ENCODE assay signal across 18 cellular contexts in genomic region chr1:213830371-213830770, GRCh38.
DNase-seq lines count a peak whose midpoint lies in the region; ATAC-seq and TF ChIP-seq lines count a peak whose summit lies in the region.
"Had no signal": no experiment of that assay in that cellular context is flagged by ENCODE, and none has a peak within 500 bp of the region (broad histone marks: within the 10 kb centered on the region; RNA-seq: fewer than 3 reads in every experiment).

No MANE protein-coding gene starts in this region.

- TF ChIP-seq POLR2A in esophagus muscularis mucosa (IDR thresholded peaks at IDR 0.05; ENCODE audit: low read depth) (no peak), erythroblast (IDR thresholded peaks at IDR 0.05; ENCODE audit: low read length) (no peak)

- H3K4me2 ChIP-seq in GM23338, result no peak overlapping the region
- H3K4me2 ChIP-seq: A549; BLaER1 treated with 17β-estradiol and CSF1 and Interleukin-3, amounts not matched to agents 10 nM and 100 nM had no signal

- H3F3A ChIP-seq in GM23338 (replicated peaks; ENCODE audit: low read depth), result no peaks in the 10 kb centered on the region

- H3K4me1 Mint-ChIP-seq in GM23338, result peaks cover 20% of the 10 kb centered on the region
- H3K4me1 Mint-ChIP-seq: B cell had no signal

- ATAC-seq in GM23338, result no peak; the same call in 1 of the 3 replicates
- no peak for ATAC-seq in left lung
- ATAC-seq: A549; CD8-positive, alpha-beta T cell had no signal

- no peak overlapping the region for H2AFZ ChIP-seq in GM23338

- TF ChIP-seq CTCF in GM23338 (conservative IDR thresholded peaks at IDR 0.05; ENCODE audit: low read depth in 2 of 2) (no peak), esophagus muscularis mucosa (IDR thresholded peaks at IDR 0.05) (no peak), left lung (IDR thresholded peaks at IDR 0.05) (no peak)

- no peak overlapping the region for H3K27ac Mint-ChIP-seq in GM23338
- H3K27ac Mint-ChIP-seq: B cell; CD4-positive, alpha-beta T cell; CD8-positive, alpha-beta T cell had no signal

- H3K9me3 ChIP-seq in NT2/D1 (ENCODE audit: insufficient read depth, low read length) (peaks cover 14% of the 10 kb centered on the region), esophagus muscularis mucosa (peaks cover 0 to 6% (median 0%) of the 10 kb centered on the region in 4 donors), left lung (peaks cover 0 to 5% of the 10 kb centered on the region in 2 donors)
- H3K9me3 ChIP-seq: A549 had no signal

- H3K9me2 ChIP-seq in GM23338 (ENCODE audit: insufficient read depth), result peaks cover 12% of the 10 kb centered on the region; the same call in 1 of the 2 replicates

- 81% methylated on average over 6 of the region's 6 CpGs for WGBS in esophagus muscularis mucosa

- H3K9me3 Mint-ChIP-seq in GM23338, result peaks cover 13% of the 10 kb centered on the region; the same call in 2 of the 3 replicates

- H3K27ac ChIP-seq in GM23338 (ENCODE audit: low read depth) (no peak overlapping the region), esophagus muscularis mucosa (replicated peaks in 1 of 4) (no peak overlapping the region), left lung (no peak overlapping the region), caudate nucleus (ENCODE audit: low read depth, low read length) (no peak overlapping the region)
- H3K27ac ChIP-seq: 22Rv1; A549; BLaER1 treated with 17β-estradiol and CSF1 and Interleukin-3, amounts not matched to agents 10 nM and 100 nM; C4-2B had no signal

- peaks cover 6% of the 10 kb centered on the region; the same call in 2 of the 3 replicates for H3K36me3 Mint-ChIP-seq in GM23338 (ENCODE audit: low read depth)
- H3K36me3 Mint-ChIP-seq: CD8-positive, alpha-beta T cell had no signal

- TF ChIP-seq EP300 in esophagus muscularis mucosa (IDR thresholded peaks at IDR 0.05), result no peak

- H3K4me3 Mint-ChIP-seq in GM23338, result no peak overlapping the region
- H3K4me3 Mint-ChIP-seq: B cell; CD4-positive, alpha-beta T cell; CD8-positive, alpha-beta T cell had no signal

- peaks cover 7% of the 10 kb centered on the region for H3K4me1 ChIP-seq in GM23338 (ENCODE audit: insufficient read depth)
- H3K4me1 ChIP-seq in NT2/D1 (ENCODE audit: insufficient read depth, insufficient read length), result no peaks in the 10 kb centered on the region
- no peaks in the 10 kb centered on the region for H3K4me1 ChIP-seq in esophagus muscularis mucosa
- no peaks in the 10 kb centered on the region for H3K4me1 ChIP-seq in left lung
- H3K4me1 ChIP-seq: A549; BLaER1 treated with 17β-estradiol and CSF1 and Interleukin-3, amounts not matched to agents 10 nM and 100 nM; Caco-2 had no signal

- peaks cover 1% of the 10 kb centered on the region for H3K27me3 Mint-ChIP-seq in GM23338 (ENCODE audit: insufficient read depth, low read depth, poor library complexity)
- H3K27me3 Mint-ChIP-seq: B cell; CD4-positive, alpha-beta T cell had no signal

- H3K27me3 ChIP-seq in GM23338 (ENCODE audit: insufficient read depth) (no peaks in the 10 kb centered on the region), NT2/D1 (ENCODE audit: insufficient read depth, insufficient read length) (no peaks in the 10 kb centered on the region), esophagus muscularis mucosa (no peaks in the 10 kb centered on the region), left lung (no peaks in the 10 kb centered on the region)
- H3K27me3 ChIP-seq: BLaER1 treated with 17β-estradiol and CSF1 and Interleukin-3, amounts not matched to agents 10 nM and 100 nM had no signal

- H3K9ac ChIP-seq in NT2/D1 (ENCODE audit: insufficient read length, low read depth), result no peak overlapping the region
- H3K9ac ChIP-seq: BLaER1 treated with 17β-estradiol and CSF1 and Interleukin-3, amounts not matched to agents 10 nM and 100 nM had no signal

- DNase-seq in GM23338 (ENCODE audit: low spot score) (peak; percentile 28), NT2/D1 (ENCODE audit: low read depth, low spot score) (peak; percentile 35), esophagus muscularis mucosa (ENCODE audit: extremely low spot score) (peak; percentile 45), erythroblast (lab: John Stamatoyannopoulos, UW) (no peak), left lung (no peak), caudate nucleus (lab: John Stamatoyannopoulos, UW) (no peak)
- DNase-seq: AML-193; Caco-2; Calu3; CD4-positive, alpha-beta T cell; CD8-positive, alpha-beta T cell; DMS79 treated with DMSO at 0.1 percent for 48 hours; GF-D8 had no signal

- H4K20me1 ChIP-seq in GM23338 (replicated peaks; ENCODE audit: insufficient read depth), result no peaks in the 10 kb centered on the region
- H4K20me1 ChIP-seq: BLaER1 treated with 17β-estradiol and CSF1 and Interleukin-3, amounts not matched to agents 10 nM and 100 nM had no signal

- no peak overlapping the region for H3K4me3 ChIP-seq in GM23338
- no peak overlapping the region for H3K4me3 ChIP-seq in NT2/D1 (ENCODE audit: insufficient read length, low read depth)
- no peak overlapping the region for H3K4me3 ChIP-seq in esophagus muscularis mucosa
- no peak overlapping the region for H3K4me3 ChIP-seq in left lung
- H3K4me3 ChIP-seq: A549; BLaER1 treated with 17β-estradiol and CSF1 and Interleukin-3, amounts not matched to agents 10 nM and 100 nM had no signal

- H3K36me3 ChIP-seq in GM23338 (ENCODE audit: insufficient read depth), result no peaks in the 10 kb centered on the region; the same call in 1 of the 2 replicates
- no peaks in the 10 kb centered on the region for H3K36me3 ChIP-seq in NT2/D1 (ENCODE audit: insufficient read depth, insufficient read length, low read length)
- no peaks in the 10 kb centered on the region for H3K36me3 ChIP-seq in esophagus muscularis mucosa
- no peaks in the 10 kb centered on the region for H3K36me3 ChIP-seq in left lung
- H3K36me3 ChIP-seq: BLaER1 treated with 17β-estradiol and CSF1 and Interleukin-3, amounts not matched to agents 10 nM and 100 nM had no signal

- H3K79me2 ChIP-seq in GM23338 (replicated peaks; ENCODE audit: insufficient read depth), result no peaks in the 10 kb centered on the region

- intact Hi-C loops in esophagus muscularis mucosa (cut with DNase I), result no loop called here
- intact Hi-C loops in left lung (cut with DNase I), result no loop called here

TF ChIP-seq in GM23338, 12 proteins besides CTCF, POLR2A, EP300 and RAD21:
- TF ChIP-seq JUNB (IDR thresholded peaks at IDR 0.05; ENCODE audit: unreplicated experiment) (no peak), CREB1 (CRISPR knock-in tag; IDR thresholded peaks at IDR 0.05; ENCODE audit: low read depth) (no peak), POLR2AphosphoS5 (IDR thresholded peaks at IDR 0.05; ENCODE audit: low read depth) (no peak), EZH2phosphoT487 (IDR thresholded peaks at IDR 0.05; ENCODE audit: unreplicated experiment) (no peak), STAT1 (IDR thresholded peaks at IDR 0.05; ENCODE audit: unreplicated experiment) (no peak), ZNF331 (CRISPR knock-in tag; IDR thresholded peaks at IDR 0.05; ENCODE audit: low read depth) (no peak), ETS1 (IDR thresholded peaks at IDR 0.05) (no peak)

Comparison
In these comparisons a context has a peak if more than half of its experiments do, and no peak if none do; other contexts are left out.
1. DNase-seq: peak in GM23338 (single experiment), NT2/D1 (single experiment) and esophagus muscularis mucosa (single experiment); none in erythroblast (0 of 2), left lung (0 of 2) and caudate nucleus (0 of 61).